Comparison of ENCODE assay signal across 1 cellular context in genomic region chr11:69986421-69987229, GRCh38.
TF ChIP-seq lines count a peak whose summit lies in the region.

No MANE protein-coding gene starts in this region.

TF ChIP-seq in IMR-90, 13 proteins besides CTCF, POLR2A, EP300 and RAD21 (continued from another document):
- no peak for TF ChIP-seq ELK1 (IDR thresholded peaks at IDR 0.05; ENCODE audit: borderline replicate concordance, low read depth, low read length)
